ENCODE assay signal across 8 cellular contexts in genomic region chr1:15038232-15039016, GRCh38.
DNase-seq lines count a peak whose midpoint lies in the region; ATAC-seq, FAIRE-seq and TF ChIP-seq lines count a peak whose summit lies in the region.

No MANE protein-coding gene starts in this region.

- peak; percentile 45; the same call in 1 of the 2 replicates for ATAC-seq in PC-3
- ATAC-seq in psoas muscle: no peak

- H3K79me2 ChIP-seq in PC-3 (ENCODE audit: low read length): no peaks in the 10 kb centered on the region

- no peak overlapping the region for H3K27ac ChIP-seq in PC-3 (ENCODE audit: low read length)
- no peak overlapping the region for H3K27ac ChIP-seq in psoas muscle

- H3K36me3 ChIP-seq in PC-3 (ENCODE audit: low read depth, low read length) (no peaks in the 10 kb centered on the region), psoas muscle (ENCODE audit: insufficient read depth in 1 of 2, low read depth in 1 of 2) (no peaks in the 10 kb centered on the region)

- no peaks in the 10 kb centered on the region for H3F3A ChIP-seq in PC-3 (ENCODE audit: low read length, unreplicated experiment)

- CTCF ChIA-PET in PC-3 (lab: Charles Lee): interaction anchor here (0.7 kb wide), 1 partner anchor 216 kb away, joined by 4 read pairs; no protein-coding TSS in a partner anchor

- DNase-seq in CD14-positive monocyte (ENCODE audit: low spot score) (no peak), GM20000 (ENCODE audit: low spot score) (no peak), PC-3 (peak; percentile 56), glutamatergic neuron (no peak), amygdala (lab: John Stamatoyannopoulos, UW) (no peak), posterior vena cava (ENCODE audit: low spot score) (no peak), psoas muscle (no peak), GM19239 (ENCODE audit: insufficient read length, low spot score) (no peak)

- no peak overlapping the region for H3K9ac ChIP-seq in PC-3 (ENCODE audit: low read length)

- H3K27ac Mint-ChIP-seq in CD14-positive monocyte (peak overlapping the region in 1 of 7 donors; percentile 79), glutamatergic neuron (ENCODE audit: unreplicated experiment) (no peak overlapping the region)

- H3K9me2 ChIP-seq in PC-3 (replicated peaks; ENCODE audit: low read length): no peaks in the 10 kb centered on the region

- H3K4me1 Mint-ChIP-seq in CD14-positive monocyte: no peaks in the 10 kb centered on the region
- no peaks in the 10 kb centered on the region for H3K4me1 Mint-ChIP-seq in glutamatergic neuron (ENCODE audit: low read depth, unreplicated experiment)

- no peak overlapping the region for H3K4me2 ChIP-seq in PC-3 (ENCODE audit: low read length)

- intact Hi-C loops in CD14-positive monocyte (cut with micrococcal nuclease): no loop called here
- intact Hi-C loops in PC-3 (cut with micrococcal nuclease): no loop called here
- intact Hi-C loops in posterior vena cava (cut with DNase I): no loop called here
- intact Hi-C loops in psoas muscle (cut with DNase I): no loop called here

- peak; percentile 27 for TF ChIP-seq CTCF in CD14-positive monocyte (IDR thresholded peaks at IDR 0.05)
- TF ChIP-seq CTCF in GM20000 (IDR thresholded peaks at IDR 0.05; ENCODE audit: extremely low read depth, missing control alignments): peak; percentile 20
- TF ChIP-seq CTCF in PC-3 (conservative IDR thresholded peaks at IDR 0.05; ENCODE audit: low read depth, low read length): peak; percentile 75
- peak; percentile 51 for TF ChIP-seq CTCF in glutamatergic neuron (IDR thresholded peaks at IDR 0.05; ENCODE audit: partially characterized antibody, unreplicated experiment)
- no peak for TF ChIP-seq CTCF in psoas muscle (IDR thresholded peaks at IDR 0.05)

- H3K36me3 Mint-ChIP-seq in CD14-positive monocyte (no peaks in the 10 kb centered on the region), glutamatergic neuron (ENCODE audit: unreplicated experiment) (no peaks in the 10 kb centered on the region)

- POLR2A ChIA-PET in PC-3 (lab: Charles Lee; ENCODE audit: unreplicated experiment): no interaction called here

- WGBS in psoas muscle, 3 donors: 85 to 89% (median 87%) methylated on average over 6 to 7 of the region's 7 CpGs

- no peak overlapping the region for H3K4me3 ChIP-seq in PC-3 (ENCODE audit: low read length)
- H3K4me3 ChIP-seq in psoas muscle: no peak overlapping the region

- H3K4me1 ChIP-seq in PC-3 (ENCODE audit: insufficient read depth, low read length) (no peaks in the 10 kb centered on the region; the same call in 1 of the 2 replicates), psoas muscle (no peaks in the 10 kb centered on the region)

- FAIRE-seq in GM19239 (lab: Jason Lieb, UNC): no peak

- H3K9me3 Mint-ChIP-seq in CD14-positive monocyte (no peaks in the 10 kb centered on the region), glutamatergic neuron (ENCODE audit: unreplicated experiment) (peaks cover 1% of the 10 kb centered on the region)

- H3K4me3 Mint-ChIP-seq in CD14-positive monocyte (no peak overlapping the region), glutamatergic neuron (ENCODE audit: unreplicated experiment) (no peak overlapping the region)

- H3K9me3 ChIP-seq in PC-3 (ENCODE audit: low read length): no peaks in the 10 kb centered on the region
- no peaks in the 10 kb centered on the region for H3K9me3 ChIP-seq in psoas muscle

- H3K27me3 Mint-ChIP-seq in CD14-positive monocyte (ENCODE audit: low read depth in 3 of 3) (peaks cover 0 to 3% (median 1%) of the 10 kb centered on the region in 3 donors), glutamatergic neuron (ENCODE audit: unreplicated experiment) (no peaks in the 10 kb centered on the region)

- no peaks in the 10 kb centered on the region for H4K20me1 ChIP-seq in PC-3 (ENCODE audit: low read length)

- H3K27me3 ChIP-seq in PC-3 (ENCODE audit: low read length) (no peaks in the 10 kb centered on the region), psoas muscle (ENCODE audit: insufficient read depth in 3 of 3, low read length in 2 of 3) (peaks cover 0 to 1% (median 0%) of the 10 kb centered on the region in 3 donors)

- H2AFZ ChIP-seq in PC-3 (ENCODE audit: low read length): no peak overlapping the region

- BruUV-seq in PC-3 (replicated peaks; lab: Mats Ljungman, UMichigan): no TSS peak
